In genomic region chr22:35580351-35581022, GRCh38 we compare ENCODE assay signal across 1 cellular context.
TF ChIP-seq lines count a peak whose summit lies in the region.

No MANE protein-coding gene starts in this region.

TF ChIP-seq in H1, 55 proteins besides CTCF, POLR2A, EP300 and RAD21:
- no peak for TF ChIP-seq YY1 (IDR thresholded peaks at IDR 0.05; ENCODE audit: low read depth, low read length)
- peak; percentile 71; the same call in 1 of the 2 replicates for TF ChIP-seq KDM1A (IDR thresholded peaks at IDR 0.05; ENCODE audit: borderline replicate concordance, low read length)
- TF ChIP-seq SP4 (IDR thresholded peaks at IDR 0.05; ENCODE audit: low read length), result no peak
